1 cellular context compared by ENCODE assay signal in genomic region chr9:73327149-73327548, GRCh38.
TF ChIP-seq lines count a peak whose summit lies in the region.

No MANE protein-coding gene starts in this region.

TF ChIP-seq in HepG2, 621 proteins besides CTCF, POLR2A, EP300 and RAD21 (continued from another document):
- no peak for TF ChIP-seq CEBPZ (IDR thresholded peaks at IDR 0.05; ENCODE audit: low read length)
- no peak for TF ChIP-seq MLXIP (CRISPR knock-in tag; IDR thresholded peaks at IDR 0.05; ENCODE audit: borderline replicate concordance)
